ENCODE assay signal across 10 cellular contexts in the genomic region with DNA sequence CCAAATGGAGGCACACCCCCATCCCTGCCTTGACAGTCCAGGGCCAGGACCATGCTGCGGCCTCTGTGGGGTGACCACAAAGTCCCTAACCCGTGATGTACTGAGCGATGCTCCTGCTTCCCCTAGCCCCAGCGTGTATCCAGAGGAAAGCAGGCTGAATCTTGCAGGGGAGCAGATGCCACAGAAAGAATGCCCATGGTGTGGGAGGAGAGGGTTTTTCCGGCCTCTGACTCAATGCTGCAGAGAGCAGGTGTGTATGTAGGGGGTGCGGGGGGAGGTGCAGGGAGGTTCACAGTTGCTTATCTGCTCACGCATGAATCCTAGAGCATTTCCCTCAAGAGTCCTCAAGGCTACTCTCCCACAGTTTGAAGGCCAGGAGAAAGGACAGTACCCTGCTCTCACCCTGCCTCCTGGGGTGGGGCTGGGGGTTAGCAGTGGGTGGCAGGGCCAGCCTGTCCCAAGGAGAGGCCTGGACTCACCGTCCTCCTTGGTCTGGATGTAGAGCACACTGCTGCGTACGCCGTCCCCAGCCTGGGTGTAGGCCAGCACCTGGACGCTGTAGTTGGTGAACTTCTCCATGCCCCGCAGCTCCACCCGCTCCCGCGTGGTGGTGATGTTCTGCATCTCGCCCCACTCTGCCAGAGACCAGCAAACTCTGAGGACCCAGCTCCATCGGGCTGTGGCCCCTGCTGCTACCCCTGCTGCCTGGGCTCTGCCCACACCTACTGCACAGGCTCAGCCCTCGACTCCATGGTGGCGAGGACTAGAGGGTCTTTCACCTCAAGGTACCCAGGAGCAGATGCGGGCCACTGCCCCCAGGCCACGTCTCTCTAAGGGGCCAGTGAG.
DNase-seq lines count a peak whose midpoint lies in the region; ATAC-seq, FAIRE-seq and TF ChIP-seq lines count a peak whose summit lies in the region.
"Had no signal": no experiment of that assay in that cellular context is flagged by ENCODE, and none has a peak within 500 bp of the region (broad histone marks: within the 10 kb centered on the region; RNA-seq: fewer than 3 reads in every experiment).

No MANE protein-coding gene starts in this region.

- peak overlapping the region; percentile 68 for H3K4me2 ChIP-seq in GM12878 (ENCODE audit: control insufficient read depth, insufficient read depth)

- H3K4me3 ChIP-seq in GM12878: peak overlapping the region; percentile 48; the same call in 1 of the 2 replicates

- H3K36me3 ChIP-seq in GM12878 (ENCODE audit: control insufficient read depth in 2 of 2, insufficient read depth in 2 of 2, low read length in 1 of 2): no peaks in the 10 kb centered on the region

- H3K9me3 Mint-ChIP-seq in activated CD4-positive, alpha-beta memory T cell treated with anti-CD3 and anti-CD28 coated beads for 36 hours: peaks cover 16% of the 10 kb centered on the region
- peaks cover 5% of the 10 kb centered on the region for H3K9me3 Mint-ChIP-seq in activated CD4-positive, alpha-beta memory T cell treated with anti-CD3 and anti-CD28 coated beads, Interleukin-2, amount 10 ng/mL, durations not matched to agents 7 days and 5 days

- TF ChIP-seq CTCF in GM12878 (IDR thresholded peaks at IDR 0.05 in 2 of 3, conservative IDR thresholded peaks at IDR 0.05 in 1 of 3; ENCODE audit: control insufficient read depth in 2 of 3, extremely low read depth in 1 of 3, insufficient read depth in 1 of 3, low read depth in 3 of 3, low read length in 3 of 3): no peak

- peak; percentile 70 for ATAC-seq in GM12878

- TF ChIP-seq POLR2A in GM12878 (IDR thresholded peaks at IDR 0.05; ENCODE audit: low read depth, low read length): 0 out of 2 replicates have a peak, but pooled peaks have one; percentile 36

- H3K27ac Mint-ChIP-seq in activated CD4-positive, alpha-beta memory T cell treated with anti-CD3 and anti-CD28 coated beads for 36 hours: peak overlapping the region; percentile 66
- H3K27ac Mint-ChIP-seq in activated CD4-positive, alpha-beta memory T cell treated with anti-CD3 and anti-CD28 coated beads, Interleukin-2, amount 10 ng/mL, durations not matched to agents 7 days and 5 days: no peak overlapping the region

- H3K27me3 ChIP-seq in GM12878 (replicated peaks in 1 of 2; ENCODE audit: control insufficient read depth in 2 of 2, insufficient read depth in 2 of 2, low read length in 1 of 2): no peaks in the 10 kb centered on the region

- H3K9me3 ChIP-seq in GM12878 (replicated peaks; ENCODE audit: control insufficient read depth, insufficient read depth, low read length): peaks cover 3% of the 10 kb centered on the region; the same call in 2 of the 3 replicates

- RAD21 ChIA-PET in GM12878 (lab: Charles Lee; ENCODE audit: unreplicated experiment): interaction anchor here (0.7 to 2.6 kb wide), 8 partner anchors 20 to 360 kb away, joined by 3 to 9 read pairs (median 4); no protein-coding TSS in a partner anchor

- peak overlapping the region; percentile 20; the same call in 1 of the 2 replicates for H2AFZ ChIP-seq in GM12878 (ENCODE audit: control insufficient read depth, low read depth, low read length)

- peak overlapping the region; percentile 57 for H3K27ac ChIP-seq in GM12878 (ENCODE audit: control insufficient read depth, insufficient read depth)

- H3K4me3 Mint-ChIP-seq in activated CD4-positive, alpha-beta memory T cell treated with anti-CD3 and anti-CD28 coated beads for 36 hours: peak overlapping the region; percentile 30
- H3K4me3 Mint-ChIP-seq in activated CD4-positive, alpha-beta memory T cell treated with anti-CD3 and anti-CD28 coated beads, Interleukin-2, amount 10 ng/mL, durations not matched to agents 7 days and 5 days: no peak overlapping the region

- CTCF ChIA-PET in activated CD4-positive, alpha-beta memory T cell treated with anti-CD3 and anti-CD28 coated beads for 36 hours (lab: Charles Lee): interaction anchor here (1.3 to 1.4 kb wide), 3 partner anchors 8 to 163 kb away, joined by 3 to 6 read pairs (median 4); no protein-coding TSS in a partner anchor
- CTCF ChIA-PET in activated CD4-positive, alpha-beta memory T cell treated with anti-CD3 and anti-CD28 coated beads, Interleukin-2, amount 10 ng/mL, durations not matched to agents 7 days and 5 days (lab: Charles Lee): no interaction called here
- CTCF ChIA-PET in GM12878 (lab: Yijun Ruan, JAX): interaction anchor here (0.7 to 5.7 kb wide), 9 partner anchors 15 to 359 kb away, joined by 3 to 39 read pairs (median 5); no protein-coding TSS in a partner anchor

- peak; percentile 84 for FAIRE-seq in GM12878 (lab: Jason Lieb, UNC)

- TF ChIP-seq RAD21 in GM12878 (IDR thresholded peaks at IDR 0.05; ENCODE audit: insufficient read depth, low read depth, low read length): no peak

- no peaks in the 10 kb centered on the region for H4K20me1 ChIP-seq in GM12878 (ENCODE audit: control insufficient read depth, insufficient read depth)

- SMC1A ChIA-PET in GM12878 (lab: Charles Lee; ENCODE audit: uncharacterized antibody, unreplicated experiment): interaction anchor here (0.6 to 3.8 kb wide), 8 partner anchors 11 to 358 kb away, joined by 3 to 21 read pairs (median 4); no protein-coding TSS in a partner anchor

- H3K9ac ChIP-seq in GM12878 (ENCODE audit: control insufficient read depth, insufficient read depth, low read length): peak overlapping the region; percentile 37; the same call in 1 of the 2 replicates

- DNase-seq in activated CD4-positive, alpha-beta memory T cell treated with anti-CD3 and anti-CD28 coated beads for 36 hours: peak; percentile 84
- DNase-seq in activated CD4-positive, alpha-beta memory T cell treated with anti-CD3 and anti-CD28 coated beads, Interleukin-2, amount 10 ng/mL, durations not matched to agents 7 days and 5 days: no peak
- DNase-seq in NCI-H187 treated with DMSO at 0.1 percent for 48 hours (lab: John Stamatoyannopoulos, UW): peak; percentile 51
- no peak for DNase-seq in GM12878 (ENCODE audit: low read depth, low spot score)
- peak in 2 of 3 donors; percentile 21 to 25 for DNase-seq in stimulated activated CD4-positive, alpha-beta T cell treated with anti-CD3 and anti-CD28 coated beads, TNF-alpha, amount 100 ng/mL, for 48 hours (ENCODE audit: low read depth in 3 of 3)
- no peak for DNase-seq in iPS-NIHi11 (ENCODE audit: low spot score)
- DNase-seq in EL: no peak
- DNase-seq in ecto neural progenitor cell (ENCODE audit: low spot score): no peak
- DNase-seq: central memory CD4-positive, alpha-beta T cell; glutamatergic neuron had no signal

- H3K36me3 Mint-ChIP-seq in activated CD4-positive, alpha-beta memory T cell treated with anti-CD3 and anti-CD28 coated beads for 36 hours: peaks cover 14% of the 10 kb centered on the region
- peaks cover 2% of the 10 kb centered on the region for H3K36me3 Mint-ChIP-seq in activated CD4-positive, alpha-beta memory T cell treated with anti-CD3 and anti-CD28 coated beads, Interleukin-2, amount 10 ng/mL, durations not matched to agents 7 days and 5 days (ENCODE audit: low read depth)

- TF ChIP-seq EP300 in GM12878 (IDR thresholded peaks at IDR 0.05; ENCODE audit: borderline replicate concordance in 1 of 2, control insufficient read depth in 1 of 2, low read depth in 2 of 2, low read length in 2 of 2): peak; percentile 58 to 81; a peak in 3 of 4 replicates

- BruUV-seq in GM12878 (replicated peaks; lab: Mats Ljungman, UMichigan): no TSS peak

- WGBS in GM12878 (ENCODE audit: insufficient coverage, insufficient replicate concordance, low lambda C conversion rate, missing lambda C conversion rate): 62% methylated on average over 22 of the region's 22 CpGs

- POLR2A ChIA-PET in activated CD4-positive, alpha-beta memory T cell treated with anti-CD3 and anti-CD28 coated beads for 36 hours (lab: Charles Lee): no interaction called here
- POLR2A ChIA-PET in activated CD4-positive, alpha-beta memory T cell treated with anti-CD3 and anti-CD28 coated beads, Interleukin-2, amount 10 ng/mL, durations not matched to agents 7 days and 5 days (lab: Charles Lee): no interaction called here
- POLR2A ChIA-PET in GM12878 (lab: Charles Lee): interaction anchor here (0.6 to 1.6 kb wide), 4 partner anchors 188 to 380 kb away, joined by 4 to 7 read pairs (median 6); no protein-coding TSS in a partner anchor

- in situ Hi-C loops in GM12878 (cut with MboI): no loop called here

- H3K79me2 ChIP-seq in GM12878 (ENCODE audit: control insufficient read depth, insufficient read depth, low read length): no peaks in the 10 kb centered on the region

- peaks cover 48% of the 10 kb centered on the region for H3K4me1 ChIP-seq in GM12878 (ENCODE audit: control insufficient read depth, insufficient read depth, low read length)

- H3K27me3 Mint-ChIP-seq in activated CD4-positive, alpha-beta memory T cell treated with anti-CD3 and anti-CD28 coated beads for 36 hours: peaks cover 10% of the 10 kb centered on the region
- peaks cover 2% of the 10 kb centered on the region for H3K27me3 Mint-ChIP-seq in activated CD4-positive, alpha-beta memory T cell treated with anti-CD3 and anti-CD28 coated beads, Interleukin-2, amount 10 ng/mL, durations not matched to agents 7 days and 5 days

- intact Hi-C loops in activated CD4-positive, alpha-beta memory T cell treated with anti-CD3 and anti-CD28 coated beads for 36 hours (cut with micrococcal nuclease): loop anchor here (1.0 to 5.0 kb wide), 4 partner anchors 152 to 544 kb away; a partner anchor contains a TSS
- intact Hi-C loops in GM12878 (cut with micrococcal nuclease; ENCODE audit: unreplicated experiment): loop anchor here (1.0 kb wide), 1 partner anchor 357 kb away; no protein-coding TSS in a partner anchor

- H3K4me1 Mint-ChIP-seq in activated CD4-positive, alpha-beta memory T cell treated with anti-CD3 and anti-CD28 coated beads for 36 hours (ENCODE audit: low read depth): peaks cover 31% of the 10 kb centered on the region
- peaks cover 17% of the 10 kb centered on the region for H3K4me1 Mint-ChIP-seq in activated CD4-positive, alpha-beta memory T cell treated with anti-CD3 and anti-CD28 coated beads, Interleukin-2, amount 10 ng/mL, durations not matched to agents 7 days and 5 days

TF ChIP-seq in GM12878, 131 proteins besides CTCF, POLR2A, EP300 and RAD21 (continues in another document):
- TF ChIP-seq RELA (IDR thresholded peaks at IDR 0.05; ENCODE audit: borderline replicate concordance, partially characterized antibody) (peak; percentile 89), ZNF384 (IDR thresholded peaks at IDR 0.05; ENCODE audit: borderline replicate concordance, low read depth, low read length) (no peak)
- TF ChIP-seq, protein P1, sequence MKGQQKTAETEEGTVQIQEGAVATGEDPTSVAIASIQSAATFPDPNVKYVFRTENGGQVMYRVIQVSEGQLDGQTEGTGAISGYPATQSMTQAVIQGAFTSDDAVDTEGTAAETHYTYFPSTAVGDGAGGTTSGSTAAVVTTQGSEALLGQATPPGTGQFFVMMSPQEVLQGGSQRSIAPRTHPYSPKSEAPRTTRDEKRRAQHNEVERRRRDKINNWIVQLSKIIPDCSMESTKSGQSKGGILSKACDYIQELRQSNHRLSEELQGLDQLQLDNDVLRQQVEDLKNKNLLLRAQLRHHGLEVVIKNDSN (IDR thresholded peaks at IDR 0.05; ENCODE audit: borderline replicate concordance, extremely low read length, insufficient read depth, low read depth, low read length): no peak

Comparison
In these comparisons a context has a peak if more than half of its experiments do, and no peak if none do; other contexts are left out.
1. DNase-seq: peak in activated CD4-positive, alpha-beta memory T cell treated with anti-CD3 and anti-CD28 coated beads for 36 hours (single experiment), NCI-H187 treated with DMSO at 0.1 percent for 48 hours (single experiment) and stimulated activated CD4-positive, alpha-beta T cell treated with anti-CD3 and anti-CD28 coated beads, TNF-alpha, amount 100 ng/mL, for 48 hours (2 of 3); none in activated CD4-positive, alpha-beta memory T cell treated with anti-CD3 and anti-CD28 coated beads, Interleukin-2, amount 10 ng/mL, durations not matched to agents 7 days and 5 days (single experiment), GM12878 (single experiment), iPS-NIHi11 (single experiment), EL (single experiment) and ecto neural progenitor cell (single experiment).